ENCODE assay signal across 25 cellular contexts in the genomic region with DNA sequence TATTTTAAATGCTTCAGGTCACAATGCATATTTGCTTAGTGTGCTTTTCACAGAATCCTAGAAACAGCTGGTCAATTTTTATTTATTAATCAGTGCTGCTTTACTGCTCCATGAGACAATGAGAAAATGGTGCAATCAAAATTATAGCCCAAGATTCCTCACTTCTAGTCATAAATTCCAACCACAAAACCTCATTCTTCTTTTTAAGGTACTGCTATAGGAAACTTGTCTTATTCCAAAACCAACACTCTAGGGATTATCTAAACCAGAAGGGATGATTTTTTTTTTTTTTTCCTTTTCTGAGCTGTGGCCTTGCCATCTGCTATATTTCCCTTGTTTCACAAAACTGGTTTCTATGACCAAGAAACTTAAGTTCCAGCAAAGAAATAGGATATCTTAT.
DNase-seq lines count a peak whose midpoint lies in the region; TF ChIP-seq lines count a peak whose summit lies in the region.
"Had no signal": no experiment of that assay in that cellular context is flagged by ENCODE, and none has a peak within 500 bp of the region (broad histone marks: within the 10 kb centered on the region; RNA-seq: fewer than 3 reads in every experiment).

No MANE protein-coding gene starts in this region.

- no peak overlapping the region for H3K27ac Mint-ChIP-seq in progenitor cell of endocrine pancreas
- H3K27ac Mint-ChIP-seq: activated CD8-positive, alpha-beta memory T cell treated with anti-CD3 and anti-CD28 coated beads, Interleukin-2, amount 10 ng/mL, durations not matched to agents 7 days and 5 days; H9 had no signal

- H3K9ac ChIP-seq in GM23248 = no peak overlapping the region

- no peaks in the 10 kb centered on the region for H3K27me3 Mint-ChIP-seq in progenitor cell of endocrine pancreas
- H3K27me3 Mint-ChIP-seq: activated CD8-positive, alpha-beta memory T cell treated with anti-CD3 and anti-CD28 coated beads, Interleukin-2, amount 10 ng/mL, durations not matched to agents 7 days and 5 days had no signal

- H3K4me1 ChIP-seq in GM23248 (ENCODE audit: insufficient read depth) = peaks cover 15% of the 10 kb centered on the region
- no peaks in the 10 kb centered on the region for H3K4me1 ChIP-seq in tibial nerve
- H3K4me1 ChIP-seq: adrenal gland, Caco-2, left ventricle myocardium inferior had no signal

- H3K9me3 ChIP-seq in GM23248 (ENCODE audit: low read depth) = no peaks in the 10 kb centered on the region
- H3K9me3 ChIP-seq in tibial nerve = no peaks in the 10 kb centered on the region
- H3K9me3 ChIP-seq: adrenal gland, Caco-2, left ventricle myocardium inferior, SJSA1 had no signal

- H3K36me3 ChIP-seq in GM23248 (ENCODE audit: low read depth) (no peaks in the 10 kb centered on the region), tibial nerve (no peaks in the 10 kb centered on the region)
- H3K36me3 ChIP-seq: adrenal gland, left ventricle myocardium inferior, SJSA1 had no signal

- no peak overlapping the region for H3K4me3 Mint-ChIP-seq in progenitor cell of endocrine pancreas (ENCODE audit: low read depth)
- H3K4me3 Mint-ChIP-seq: activated CD8-positive, alpha-beta memory T cell treated with anti-CD3 and anti-CD28 coated beads, Interleukin-2, amount 10 ng/mL, durations not matched to agents 7 days and 5 days; H9 had no signal

- TF ChIP-seq EP300 in tibial nerve (IDR thresholded peaks at IDR 0.05) = no peak

- DNase-seq in AG09309 (ENCODE audit: low read depth) (peak; percentile 81), GM23248 (peak; percentile 84), RPMI7951 (ENCODE audit: low read depth) (peak; percentile 13), fibroblast of the aortic adventitia (ENCODE audit: low read depth) (peak; percentile 86), NCI-H774 (lab: John Stamatoyannopoulos, UW) (no peak), NCI-H2029 (lab: John Stamatoyannopoulos, UW) (no peak), progenitor cell of endocrine pancreas (ENCODE audit: low spot score, unreplicated experiment) (no peak), tibial nerve (ENCODE audit: low spot score in 2 of 2) (no peak)
- DNase-seq: activated CD8-positive, alpha-beta memory T cell treated with anti-CD3 and anti-CD28 coated beads, Interleukin-2, amount 10 ng/mL, durations not matched to agents 7 days and 5 days; activated effector memory CD4-positive, alpha-beta T cell treated with Interleukin-2 at 50 U/mL for 16 hours; adrenal gland; AML-193; Caco-2; GF-D8; H9; Karpas-422; left ventricle myocardium inferior; NCI-H187; NCI-H526; nucleus accumbens; OCI-M1; stimulated activated CD4-positive, alpha-beta T cell treated with anti-CD3 and anti-CD28 coated beads, Interleukin-2, amount 100 ng/mL, for 48 hours; substantia nigra; T-helper 9 cell had no signal

- peak overlapping the region; percentile 2 for H3K4me2 ChIP-seq in GM23248 (ENCODE audit: unreplicated experiment)

- no peak for TF ChIP-seq CTCF in AG09309 (IDR thresholded peaks at IDR 0.05; ENCODE audit: control insufficient read depth, insufficient read depth, low read depth, low read length, missing control alignments)
- no peak for TF ChIP-seq CTCF in fibroblast of the aortic adventitia (IDR thresholded peaks at IDR 0.05; ENCODE audit: insufficient read depth, low read length)
- no peak for TF ChIP-seq CTCF in progenitor cell of endocrine pancreas (IDR thresholded peaks at IDR 0.05; ENCODE audit: unreplicated experiment)
- TF ChIP-seq CTCF in tibial nerve (IDR thresholded peaks at IDR 0.05) = no peak

- no peak for TF ChIP-seq POLR2A in tibial nerve (IDR thresholded peaks at IDR 0.05)

- H3K27ac ChIP-seq in GM23248 (no peak overlapping the region), tibial nerve (no peak overlapping the region)
- H3K27ac ChIP-seq: adrenal gland, left ventricle myocardium inferior, SJSA1 had no signal

- no peaks in the 10 kb centered on the region for H3K9me3 Mint-ChIP-seq in progenitor cell of endocrine pancreas (ENCODE audit: low read depth)
- H3K9me3 Mint-ChIP-seq: H9 had no signal

- no peaks in the 10 kb centered on the region for H3K79me2 ChIP-seq in GM23248 (ENCODE audit: insufficient read depth)

- peaks cover 4% of the 10 kb centered on the region for H3K4me1 Mint-ChIP-seq in progenitor cell of endocrine pancreas (ENCODE audit: low read depth)
- H3K4me1 Mint-ChIP-seq: activated CD8-positive, alpha-beta memory T cell treated with anti-CD3 and anti-CD28 coated beads, Interleukin-2, amount 10 ng/mL, durations not matched to agents 7 days and 5 days had no signal

- H4K20me1 ChIP-seq in GM23248 (ENCODE audit: insufficient read depth) = no peaks in the 10 kb centered on the region

- H3K27me3 ChIP-seq in GM23248 (replicated peaks; ENCODE audit: insufficient read depth) = no peaks in the 10 kb centered on the region
- no peaks in the 10 kb centered on the region for H3K27me3 ChIP-seq in tibial nerve
- H3K27me3 ChIP-seq: adrenal gland, SJSA1 had no signal

- no peaks in the 10 kb centered on the region for H3K36me3 Mint-ChIP-seq in progenitor cell of endocrine pancreas (ENCODE audit: insufficient read depth)
- H3K36me3 Mint-ChIP-seq: activated CD8-positive, alpha-beta memory T cell treated with anti-CD3 and anti-CD28 coated beads, Interleukin-2, amount 10 ng/mL, durations not matched to agents 7 days and 5 days had no signal

- H3K4me3 ChIP-seq in AG09309 (ENCODE audit: control insufficient read depth, low read depth, low read length) (no peak overlapping the region), GM23248 (no peak overlapping the region), fibroblast of the aortic adventitia (ENCODE audit: low read depth, low read length) (no peak overlapping the region), tibial nerve (no peak overlapping the region)
- H3K4me3 ChIP-seq: adrenal gland, left ventricle myocardium inferior, SJSA1 had no signal

- in situ Hi-C loops in GM23248 (cut with MboI) = no loop called here

- no peak overlapping the region for H2AFZ ChIP-seq in GM23248

- H3K9me2 ChIP-seq in GM23248 (ENCODE audit: insufficient read depth) = no peaks in the 10 kb centered on the region

- peaks cover 7% of the 10 kb centered on the region for H3F3A ChIP-seq in GM23248 (ENCODE audit: insufficient read depth)

Comparison
In these comparisons a context has a peak if more than half of its experiments do, and no peak if none do; other contexts are left out.
1. DNase-seq: peak in AG09309 (single experiment), GM23248 (single experiment), RPMI7951 (single experiment) and fibroblast of the aortic adventitia (single experiment); none in NCI-H774 (single experiment), NCI-H2029 (single experiment), progenitor cell of endocrine pancreas (single experiment) and tibial nerve (0 of 2).